Comparison of ENCODE assay signal across 1 cellular context in genomic region chr9:137035507-137035834, GRCh38.
TF ChIP-seq lines count a peak whose summit lies in the region.

No MANE protein-coding gene starts in this region.

TF ChIP-seq in H1, 55 proteins besides CTCF, POLR2A, EP300 and RAD21:
- TF ChIP-seq RXRA (IDR thresholded peaks at IDR 0.05; ENCODE audit: insufficient read depth, low read depth, low read length) = no peak
- no peak for TF ChIP-seq EZH2 (IDR thresholded peaks at IDR 0.05; ENCODE audit: low read depth, low read length, severe bottlenecking)
- no peak for TF ChIP-seq MAFK (IDR thresholded peaks at IDR 0.05; ENCODE audit: low read depth, low read length)
- TF ChIP-seq HDAC2 (IDR thresholded peaks at IDR 0.05; ENCODE audit: borderline replicate concordance in 1 of 2, low read depth in 2 of 2, low read length in 2 of 2) = no peak
- no peak for TF ChIP-seq BCL11A (IDR thresholded peaks at IDR 0.05; ENCODE audit: low read depth in 2 of 2, low read length in 2 of 2)
- TF ChIP-seq TAF1 (IDR thresholded peaks at IDR 0.05; ENCODE audit: low read depth, low read length) = no peak
- TF ChIP-seq TBP (IDR thresholded peaks at IDR 0.05; ENCODE audit: low read depth, low read length) = no peak
- no peak for TF ChIP-seq GABPA (IDR thresholded peaks at IDR 0.05; ENCODE audit: borderline replicate concordance, insufficient read depth, low read length)
- no peak for TF ChIP-seq NANOG (IDR thresholded peaks at IDR 0.05; ENCODE audit: insufficient read depth, low read depth, low read length, poor library complexity, severe bottlenecking)
- TF ChIP-seq PHF8 (conservative IDR thresholded peaks at IDR 0.05; ENCODE audit: low read depth, low read length) = no peak
- TF ChIP-seq POLR2AphosphoS5 (IDR thresholded peaks at IDR 0.05; ENCODE audit: low read depth, low read length) = no peak
- TF ChIP-seq HDAC6 (IDR thresholded peaks at IDR 0.05; ENCODE audit: low read depth, low read length) = no peak
- no peak for TF ChIP-seq RFX5 (IDR thresholded peaks at IDR 0.05; ENCODE audit: borderline replicate concordance, low read depth, low read length)
TF ChIP-seq in H1: peak in this region for 0.
